ENCODE assay signal across 8 cellular contexts in the genomic region with DNA sequence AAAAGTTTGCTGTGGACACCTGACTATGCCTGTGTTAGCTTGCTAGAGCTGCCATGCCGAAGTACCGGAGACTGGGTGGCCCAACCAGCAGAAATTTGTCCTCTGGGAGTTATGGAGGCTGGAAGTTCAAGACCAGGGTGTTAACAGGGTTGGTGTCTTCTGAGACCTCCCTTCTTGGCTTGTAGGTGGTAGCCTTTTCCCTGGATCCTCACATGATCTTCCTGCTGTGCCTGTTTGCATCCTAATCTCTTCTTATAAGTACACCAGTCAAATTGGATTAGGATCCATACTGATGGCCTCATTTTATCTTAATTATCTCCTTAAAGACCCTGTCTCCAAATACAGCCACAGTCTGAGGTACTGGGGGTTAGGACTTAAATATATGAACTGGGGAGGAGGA. TPM values are rescaled to one million over a fixed set of nuclear protein-coding genes. Genes with fewer than 3 reads are reported as not detected.
A peak's percentile ranks its signal among the peaks of the same experiment; 100 is the strongest.
DNase-seq lines count a peak whose midpoint lies in the region; ATAC-seq, FAIRE-seq and TF ChIP-seq lines count a peak whose summit lies in the region.

No MANE protein-coding gene starts in this region.

- H4K20me1 ChIP-seq in HCT116 (ENCODE audit: insufficient read depth) (no peaks in the 10 kb centered on the region), hepatocyte (ENCODE audit: insufficient read depth, poor library complexity, severe bottlenecking) (no peaks in the 10 kb centered on the region)

- H3K4me3 ChIP-seq in HCT116 (replicated peaks in 1 of 2; ENCODE audit: low read depth in 1 of 2, low read length in 2 of 2) (peak overlapping the region; percentile 63 to 81), WERI-Rb-1 (ENCODE audit: low read depth, low read length) (peak overlapping the region; percentile 63), hepatocyte (peak overlapping the region; percentile 77), skeletal muscle tissue (ENCODE audit: low read length in 3 of 3) (peak overlapping the region; percentile 78 to 90 (median 85)), small intestine (ENCODE audit: low read depth in 1 of 2, low read length in 2 of 2) (peak overlapping the region in 1 of 2 donors; percentile 68)

- H3K9ac ChIP-seq in HCT116 (ENCODE audit: low read length) (peak overlapping the region; percentile 75), skeletal muscle tissue (ENCODE audit: low read depth in 1 of 3, low read length in 3 of 3) (peak overlapping the region; percentile 61 to 89 (median 79))

- peak overlapping the region; percentile 62 for H3K27ac ChIP-seq in HCT116 (ENCODE audit: low read depth, low read length)
- H3K27ac ChIP-seq in WERI-Rb-1: peak overlapping the region; percentile 81
- peak overlapping the region; percentile 23 for H3K27ac ChIP-seq in hepatocyte
- no peak overlapping the region for H3K27ac ChIP-seq in skeletal muscle tissue (ENCODE audit: low read depth, low read length)
- H3K27ac ChIP-seq in small intestine (ENCODE audit: low read depth in 1 of 2, low read length in 1 of 2): no peak overlapping the region

- RAD21 ChIA-PET in HCT116 (lab: Charles Lee; ENCODE audit: low non-redundant PET in 1 of 2, low total read pairs in 2 of 2, uncharacterized antibody in 2 of 2, unreplicated experiment in 2 of 2): no interaction called here

- no peak for TF ChIP-seq CTCF in HCT116 (IDR thresholded peaks at IDR 0.05 in 2 of 3, conservative IDR thresholded peaks at IDR 0.05 in 1 of 3; ENCODE audit: borderline replicate concordance in 1 of 3, insufficient read depth in 1 of 3, low read depth in 2 of 3, low read length in 2 of 3)
- TF ChIP-seq CTCF in WERI-Rb-1 (IDR thresholded peaks at IDR 0.05; ENCODE audit: low read depth, low read length): no peak
- TF ChIP-seq CTCF in hepatocyte (IDR thresholded peaks at IDR 0.05; ENCODE audit: poor library complexity): no peak

- CTCF ChIA-PET in HCT116 (lab: Charles Lee): no interaction called here

- POLR2A ChIA-PET in HCT116 (lab: Charles Lee): no interaction called here

- DNase-seq in HCT116 (ENCODE audit: low read depth, low spot score) (no peak), WERI-Rb-1 (peak; percentile 56), hepatocyte (ENCODE audit: low spot score) (no peak), small intestine (no peak), NCI-H1436 (lab: John Stamatoyannopoulos, UW) (no peak), NOMO-1 (lab: John Stamatoyannopoulos, UW; ENCODE audit: unreplicated experiment in 2 of 2) (no peak), NCI-H1436 treated with DMSO at 0.1 percent for 48 hours (lab: John Stamatoyannopoulos, UW) (no peak)

- H2AFZ ChIP-seq in HCT116 (ENCODE audit: low read depth, low read length, poor library complexity, severe bottlenecking) (no peak overlapping the region), hepatocyte (peak overlapping the region; percentile 55)

- no peak for FAIRE-seq in small intestine (lab: Jason Lieb, UNC)

- intact Hi-C loops in HCT116 (cut with micrococcal nuclease): no loop called here

- H3K79me2 ChIP-seq in HCT116 (ENCODE audit: insufficient read depth, low read length) (peaks cover 36% of the 10 kb centered on the region), hepatocyte (peaks cover 18% of the 10 kb centered on the region)

- no peaks in the 10 kb centered on the region for H3K9me2 ChIP-seq in HCT116 (ENCODE audit: insufficient read depth)
- no peaks in the 10 kb centered on the region for H3K9me2 ChIP-seq in hepatocyte (replicated peaks; ENCODE audit: insufficient read depth)

- ATAC-seq in HCT116: no peak

- no peak for TF ChIP-seq RAD21 in HCT116 (IDR thresholded peaks at IDR 0.05; ENCODE audit: low read depth)

- H3K9me3 ChIP-seq in HCT116 (ENCODE audit: control insufficient read depth in 1 of 2, insufficient read depth in 1 of 2, low read depth in 1 of 2, low read length in 2 of 2) (no peaks in the 10 kb centered on the region), WERI-Rb-1 (ENCODE audit: severe bottlenecking) (no peaks in the 10 kb centered on the region), hepatocyte (ENCODE audit: low read depth) (no peaks in the 10 kb centered on the region), skeletal muscle tissue (ENCODE audit: control insufficient read depth in 3 of 3, low read length in 3 of 3) (no peaks in the 10 kb centered on the region), small intestine (ENCODE audit: control insufficient read depth, low read depth) (no peaks in the 10 kb centered on the region)

- BruUV-seq in HCT116 (replicated peaks; lab: Mats Ljungman, UMichigan): no TSS peak

- H3K36me3 ChIP-seq in HCT116 (ENCODE audit: control insufficient read depth in 1 of 2, insufficient read depth in 2 of 2, low read length in 2 of 2): peaks cover 3 to 15% of the 10 kb centered on the region in 2 experiments; a peak in 2 of 4 replicates
- peaks cover 10% of the 10 kb centered on the region for H3K36me3 ChIP-seq in WERI-Rb-1
- no peaks in the 10 kb centered on the region for H3K36me3 ChIP-seq in hepatocyte (replicated peaks; ENCODE audit: insufficient read depth, low read depth)
- peaks cover 12 to 14% (median 14%) of the 10 kb centered on the region in 3 donors for H3K36me3 ChIP-seq in skeletal muscle tissue (ENCODE audit: control insufficient read depth in 3 of 3, insufficient read depth in 3 of 3, low read length in 3 of 3)
- no peaks in the 10 kb centered on the region for H3K36me3 ChIP-seq in small intestine (ENCODE audit: control insufficient read depth in 2 of 2, insufficient read depth in 2 of 2, low read length in 2 of 2)

- H3K4me2 ChIP-seq in HCT116 (ENCODE audit: low read length) (peak overlapping the region; percentile 84), hepatocyte (peak overlapping the region; percentile 78)

- H3K4me1 ChIP-seq in HCT116 (ENCODE audit: control insufficient read depth in 1 of 2, insufficient read depth in 2 of 2, low read length in 2 of 2): peaks cover 3 to 17% of the 10 kb centered on the region in 2 experiments; a peak in 3 of 4 replicates
- peaks cover 6% of the 10 kb centered on the region for H3K4me1 ChIP-seq in hepatocyte (ENCODE audit: insufficient read depth)
- peaks cover 6 to 12% (median 6%) of the 10 kb centered on the region in 3 donors for H3K4me1 ChIP-seq in skeletal muscle tissue (ENCODE audit: control insufficient read depth in 3 of 3, insufficient read depth in 3 of 3, low read length in 3 of 3)
- peaks cover 4% of the 10 kb centered on the region in 2 donors for H3K4me1 ChIP-seq in small intestine (ENCODE audit: control insufficient read depth in 2 of 2, insufficient read depth in 1 of 2, low read depth in 1 of 2, low read length in 1 of 2)

- no peaks in the 10 kb centered on the region for H3K27me3 ChIP-seq in HCT116 (ENCODE audit: insufficient read depth, low read length)
- no peaks in the 10 kb centered on the region for H3K27me3 ChIP-seq in WERI-Rb-1 (ENCODE audit: insufficient read depth, low read depth, severe bottlenecking)
- H3K27me3 ChIP-seq in hepatocyte: no peaks in the 10 kb centered on the region
- H3K27me3 ChIP-seq in skeletal muscle tissue (ENCODE audit: control insufficient read depth in 3 of 3, insufficient read depth in 3 of 3, low read length in 3 of 3): no peaks in the 10 kb centered on the region
- H3K27me3 ChIP-seq in small intestine (ENCODE audit: control insufficient read depth in 2 of 2, insufficient read depth in 2 of 2, low read length in 2 of 2): no peaks in the 10 kb centered on the region

- WGBS in hepatocyte (ENCODE audit: low lambda C conversion rate, missing lambda C conversion rate): 87% methylated on average over 2 of the region's 2 CpGs
- 19 to 62% (median 51%) methylated on average over 2 of the region's 2 CpGs for WGBS in small intestine, 3 donors

- no peak for TF ChIP-seq POLR2A in HCT116 (IDR thresholded peaks at IDR 0.05; ENCODE audit: borderline replicate concordance, extremely low read depth, insufficient read depth, insufficient read length)

TF ChIP-seq in HCT116, 20 proteins besides CTCF, POLR2A, EP300 and RAD21 (continues in another document):
- TF ChIP-seq CBX3 (IDR thresholded peaks at IDR 0.05; ENCODE audit: low read depth) (no peak), EZH2 (IDR thresholded peaks at IDR 0.05) (no peak), ZNF274 (IDR thresholded peaks at IDR 0.05; ENCODE audit: low read depth, low read length) (no peak), REST (IDR thresholded peaks at IDR 0.05; ENCODE audit: low read depth) (no peak), ZFX (IDR thresholded peaks at IDR 0.05) (no peak), SP1 (IDR thresholded peaks at IDR 0.05; ENCODE audit: low read depth) (no peak), CEBPB (IDR thresholded peaks at IDR 0.05; ENCODE audit: low read depth) (no peak), ELF1 (IDR thresholded peaks at IDR 0.05; ENCODE audit: borderline replicate concordance, low read depth) (no peak), FOSL1 (IDR thresholded peaks at IDR 0.05; ENCODE audit: low read depth) (no peak)
- TF ChIP-seq, protein P1, sequence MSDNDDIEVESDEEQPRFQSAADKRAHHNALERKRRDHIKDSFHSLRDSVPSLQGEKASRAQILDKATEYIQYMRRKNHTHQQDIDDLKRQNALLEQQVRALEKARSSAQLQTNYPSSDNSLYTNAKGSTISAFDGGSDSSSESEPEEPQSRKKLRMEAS (IDR thresholded peaks at IDR 0.05): no peak

RNA-seq across cellular contexts. Expression of gene TMEM177, which starts 0.8 kb away (rescaled TPM):
- 30.5 TPM for total RNA-seq in HCT116 (2021; ENCODE audit: unreplicated experiment)
- polyA plus RNA-seq in HCT116 (2012): 14.3 and 18.3 TPM in 2 replicates
- 27.5 and 29.4 TPM in 2 replicates for total RNA-seq in hepatocyte
- polyA plus RNA-seq in hepatocyte: 28.8 and 43.8 TPM in 2 replicates
- total RNA-seq in skeletal muscle tissue: 9.9 TPM
- polyA plus RNA-seq in small intestine: 10 to 100 TPM; 19.5 to 28.9 (median 27.1) TPM

Comparison
In these comparisons a context has a peak if more than half of its experiments do, and no peak if none do; other contexts are left out.
1. H3K27ac ChIP-seq: peak in HCT116 (single experiment), WERI-Rb-1 (single experiment) and hepatocyte (single experiment); none in skeletal muscle tissue (single experiment) and small intestine (0 of 2).